Comparison of ENCODE assay signal across 23 cellular contexts in genomic region chr1:39613250-39613649, GRCh38. TPM values are rescaled to one million over a fixed set of nuclear protein-coding genes. Genes with fewer than 3 reads are reported as not detected.
DNase-seq lines count a peak whose midpoint lies in the region; ATAC-seq and TF ChIP-seq lines count a peak whose summit lies in the region.
"Had no signal": no experiment of that assay in that cellular context is flagged by ENCODE, and none has a peak within 500 bp of the region (broad histone marks: within the 10 kb centered on the region; RNA-seq: fewer than 3 reads in every experiment).

No MANE protein-coding gene starts in this region.

- POLR2A ChIA-PET in activated CD8-positive, alpha-beta T cell treated with anti-CD3 and anti-CD28 coated beads for 36 hours (lab: Charles Lee) = no interaction called here

- no peak overlapping the region for H2AK5ac ChIP-seq in mesenchymal stem cell (ENCODE audit: low read length, severe bottlenecking)

- no peak overlapping the region for H2BK5ac ChIP-seq in mesenchymal stem cell (ENCODE audit: low read depth, low read length, poor library complexity, severe bottlenecking)

- no peaks in the 10 kb centered on the region for H4K20me1 ChIP-seq in GM23248 (ENCODE audit: insufficient read depth)
- H4K20me1 ChIP-seq: BLaER1 had no signal

- no peak overlapping the region for H4K91ac ChIP-seq in mesenchymal stem cell (ENCODE audit: low read length)

- no peak overlapping the region for H2BK15ac ChIP-seq in mesenchymal stem cell (ENCODE audit: low read depth, poor library complexity, severe bottlenecking)

- no peak overlapping the region for H3K4me3 Mint-ChIP-seq in activated CD8-positive, alpha-beta T cell treated with anti-CD3 and anti-CD28 coated beads for 36 hours
- H3K4me3 Mint-ChIP-seq: CD4-positive, CD25-positive, alpha-beta regulatory T cell had no signal

- H3K4me2 ChIP-seq in GM23248 (ENCODE audit: unreplicated experiment) (no peak overlapping the region), mesenchymal stem cell (ENCODE audit: low read length, poor library complexity, severe bottlenecking) (no peak overlapping the region)
- H3K4me2 ChIP-seq: BLaER1 had no signal

- H3K27me3 Mint-ChIP-seq in activated CD8-positive, alpha-beta T cell treated with anti-CD3 and anti-CD28 coated beads for 36 hours = peaks cover 15% of the 10 kb centered on the region
- H3K27me3 Mint-ChIP-seq: CD4-positive, CD25-positive, alpha-beta regulatory T cell had no signal

- no peaks in the 10 kb centered on the region for H3K79me2 ChIP-seq in GM23248 (ENCODE audit: insufficient read depth)

- H3K27me3 ChIP-seq in GM23248 (replicated peaks; ENCODE audit: insufficient read depth) = no peaks in the 10 kb centered on the region
- H3K27me3 ChIP-seq in SJSA1 (replicated peaks) = no peaks in the 10 kb centered on the region
- H3K27me3 ChIP-seq in mesenchymal stem cell (ENCODE audit: control insufficient read depth in 1 of 2, insufficient read depth in 1 of 2, low read length in 2 of 2) = peaks cover 18 to 25% of the 10 kb centered on the region in 2 experiments
- H3K27me3 ChIP-seq: BLaER1, Peyer's patch had no signal

- DNase-seq in GM23248 = peak; percentile 15
- DNase-seq in SJSA1 (ENCODE audit: low read depth in 1 of 2, low spot score in 2 of 2) = peak in 1 of 2 experiments; percentile 77
- peak; percentile 20 for DNase-seq in dedifferentiated amniotic fluid mesenchymal stem cell (ENCODE audit: extremely low spot score)
- DNase-seq in mesenchymal stem cell = peak; percentile 58
- no peak for DNase-seq in activated CD8-positive, alpha-beta T cell treated with anti-CD3 and anti-CD28 coated beads for 36 hours
- DNase-seq: CD4-positive, CD25-positive, alpha-beta regulatory T cell; KG1; NCI-H1048; NCI-H1417; NCI-H1694 treated with DMSO at 0.1 percent for 48 hours; NCI-H2081; NCI-H226; NCI-H510A; NCI-H69; Peyer's patch; SHP77 treated with DMSO at 0.1 percent for 48 hours had no signal

- H3K36me3 ChIP-seq in GM23248 (ENCODE audit: low read depth) (no peaks in the 10 kb centered on the region), SJSA1 (0 out of 2 replicates have a peak, but pooled peaks cover 4% of the 10 kb centered on the region), mesenchymal stem cell (ENCODE audit: control insufficient read depth in 1 of 2, insufficient read depth in 2 of 2, low read depth in 1 of 2, low read length in 2 of 2) (no peaks in the 10 kb centered on the region)
- H3K36me3 ChIP-seq: BLaER1, Peyer's patch had no signal

- TF ChIP-seq CTCF in activated CD8-positive, alpha-beta T cell treated with anti-CD3 and anti-CD28 coated beads for 36 hours (IDR thresholded peaks at IDR 0.05) = no peak

- H3F3A ChIP-seq in GM23248 (ENCODE audit: insufficient read depth) = no peaks in the 10 kb centered on the region

- CTCF ChIA-PET in activated CD8-positive, alpha-beta T cell treated with anti-CD3 and anti-CD28 coated beads for 36 hours (lab: Charles Lee) = interaction anchor here (1.2 to 11.3 kb wide), 2 partner anchors 44 to 59 kb away, joined by 3 to 329 read pairs; partner anchors contain the start of gene NT5C1A

- H4K8ac ChIP-seq in mesenchymal stem cell (ENCODE audit: low read length) = no peak overlapping the region

- intact Hi-C loops in activated CD8-positive, alpha-beta T cell treated with anti-CD3 and anti-CD28 coated beads for 36 hours (cut with micrococcal nuclease) = no loop called here

- ATAC-seq in activated CD8-positive, alpha-beta T cell treated with anti-CD3 and anti-CD28 coated beads for 36 hours = no peak
- ATAC-seq in HG03469 (IDR thresholded peaks at IDR 0.05; ENCODE audit: unreplicated experiment) = no peak
- ATAC-seq in GM21526 (IDR thresholded peaks at IDR 0.05; ENCODE audit: low FRiP score, unreplicated experiment) = no peak

- no peak overlapping the region for H3K23ac ChIP-seq in mesenchymal stem cell (ENCODE audit: low read length in 2 of 2)

- H3K79me1 ChIP-seq in mesenchymal stem cell (replicated peaks; ENCODE audit: low read length, poor library complexity, severe bottlenecking) = no peaks in the 10 kb centered on the region

- H2BK12ac ChIP-seq in mesenchymal stem cell (ENCODE audit: low read length in 2 of 2) = no peak overlapping the region

- H3K4me1 ChIP-seq in GM23248 (ENCODE audit: insufficient read depth) (no peaks in the 10 kb centered on the region), SJSA1 (replicated peaks) (peaks cover 14% of the 10 kb centered on the region), mesenchymal stem cell (ENCODE audit: control insufficient read depth, insufficient read depth, low read depth, low read length) (peaks cover 8% of the 10 kb centered on the region)
- H3K4me1 ChIP-seq: BLaER1 had no signal

- H3K18ac ChIP-seq in mesenchymal stem cell (ENCODE audit: low read depth in 1 of 2, low read length in 2 of 2) = no peak overlapping the region

- H3K27ac ChIP-seq in GM23248 (no peak overlapping the region), SJSA1 (peak overlapping the region; percentile 35), mesenchymal stem cell (ENCODE audit: low read length, poor library complexity, severe bottlenecking) (no peak overlapping the region)
- H3K27ac ChIP-seq: BLaER1, Peyer's patch, SK-N-MC had no signal

- H3K4ac ChIP-seq in mesenchymal stem cell (ENCODE audit: low read depth in 1 of 2, low read length in 2 of 2) = no peak overlapping the region

- H3K36me3 Mint-ChIP-seq in activated CD8-positive, alpha-beta T cell treated with anti-CD3 and anti-CD28 coated beads for 36 hours (ENCODE audit: low read depth) = no peaks in the 10 kb centered on the region
- H3K36me3 Mint-ChIP-seq: CD4-positive, CD25-positive, alpha-beta regulatory T cell had no signal

- in situ Hi-C loops in GM23248 (cut with MboI) = no loop called here

- no peak overlapping the region for H3K14ac ChIP-seq in mesenchymal stem cell (ENCODE audit: low read length in 2 of 2)

- H2BK120ac ChIP-seq in mesenchymal stem cell (ENCODE audit: low read depth, low read length) = no peak overlapping the region

- H3K4me3 ChIP-seq in GM23248 (no peak overlapping the region), SJSA1 (no peak overlapping the region), mesenchymal stem cell (ENCODE audit: insufficient read depth in 1 of 2, low read depth in 1 of 2, low read length in 2 of 2) (no peak overlapping the region)
- H3K4me3 ChIP-seq: BLaER1, Peyer's patch, SK-N-MC had no signal

- no peak overlapping the region for H3K27ac Mint-ChIP-seq in activated CD8-positive, alpha-beta T cell treated with anti-CD3 and anti-CD28 coated beads for 36 hours
- H3K27ac Mint-ChIP-seq: CD4-positive, CD25-positive, alpha-beta regulatory T cell had no signal

- no peaks in the 10 kb centered on the region for H3K9me3 ChIP-seq in GM23248 (ENCODE audit: low read depth)
- no peaks in the 10 kb centered on the region for H3K9me3 ChIP-seq in SJSA1 (replicated peaks)
- no peaks in the 10 kb centered on the region for H3K9me3 ChIP-seq in mesenchymal stem cell (ENCODE audit: control insufficient read depth, low read length)
- H3K9me3 ChIP-seq: Peyer's patch had no signal

- H3K9me3 Mint-ChIP-seq in activated CD8-positive, alpha-beta T cell treated with anti-CD3 and anti-CD28 coated beads for 36 hours = no peaks in the 10 kb centered on the region

- no peaks in the 10 kb centered on the region for H3K4me1 Mint-ChIP-seq in activated CD8-positive, alpha-beta T cell treated with anti-CD3 and anti-CD28 coated beads for 36 hours (ENCODE audit: low read depth)

- H2AFZ ChIP-seq in GM23248 (no peak overlapping the region), mesenchymal stem cell (ENCODE audit: low read depth, low read length) (no peak overlapping the region)

- WGBS in GM23248 (ENCODE audit: low coverage in 1 of 2, low lambda C conversion rate in 2 of 2, missing lambda C conversion rate in 2 of 2), 2 experiments = 95 to 96% methylated on average over 6 of the region's 6 CpGs
- 94% methylated on average over 2 of the region's 6 CpGs for WGBS in mesenchymal stem cell

- H3K9me2 ChIP-seq in GM23248 (ENCODE audit: insufficient read depth) = no peaks in the 10 kb centered on the region

- no peak overlapping the region for H3K9ac ChIP-seq in GM23248
- H3K9ac ChIP-seq in mesenchymal stem cell (ENCODE audit: low read length) = no peak overlapping the region
- H3K9ac ChIP-seq: BLaER1 had no signal

RNA-seq across cellular contexts. Expression of gene HEYL, which starts 26.2 kb away (rescaled TPM):
- not detected in 2 replicates for total RNA-seq in GM23248 (2014; rRNA removed; shearing (Covaris generic))
- polyA plus RNA-seq in GM23248 (2016; fragmentation: Nextera tagmentation; extraction: Ambion mirVana) = not detected in 2 replicates
- total RNA-seq in SJSA1 (2014; rRNA removed; shearing (Covaris generic)) = 12.7 and 14.4 TPM in 2 replicates
- polyA plus RNA-seq in mesenchymal stem cell (2013, experiment 1 of 2) = 1.3 TPM
- polyA plus RNA-seq in mesenchymal stem cell (2013, experiment 2 of 2) = 1.3 TPM
- under 1 TPM in 1 of 2 experiments, not detected in 1; 0.07 TPM for total RNA-seq in activated CD8-positive, alpha-beta T cell treated with anti-CD3 and anti-CD28 coated beads for 36 hours
- total RNA-seq: A172, OCI-LY7 had no signal
- polyA plus RNA-seq: CD4-positive, CD25-positive, alpha-beta regulatory T cell had no signal

RNA-seq across cellular contexts. Expression of gene PABPC4, which starts 36.7 kb away (rescaled TPM):
- total RNA-seq in GM23248 (2014; rRNA removed; shearing (Covaris generic)) = 102 and 117 TPM in 2 replicates
- 92.9 and 94.8 TPM in 2 replicates for polyA plus RNA-seq in GM23248 (2016; fragmentation: Nextera tagmentation; extraction: Ambion mirVana)
- 93.2 and 99.1 TPM in 2 replicates for total RNA-seq in SJSA1 (2014; rRNA removed; shearing (Covaris generic))
- 162 TPM for polyA plus RNA-seq in mesenchymal stem cell (2013, experiment 1 of 2)
- polyA plus RNA-seq in mesenchymal stem cell (2013, experiment 2 of 2) = 158 TPM
- total RNA-seq in activated CD8-positive, alpha-beta T cell treated with anti-CD3 and anti-CD28 coated beads for 36 hours = 100 to 1,000 TPM; 365 to 372 TPM

RNA-seq across cellular contexts. Expression of gene NT5C1A, which starts 58.7 kb away (rescaled TPM):
- not detected in 2 replicates for total RNA-seq in GM23248 (2014; rRNA removed; shearing (Covaris generic))
- polyA plus RNA-seq in GM23248 (2016; fragmentation: Nextera tagmentation; extraction: Ambion mirVana) = not detected in 2 replicates
- total RNA-seq in SJSA1 (2014; rRNA removed; shearing (Covaris generic)) = not detected in 2 replicates
- polyA plus RNA-seq in mesenchymal stem cell (2013, experiment 1 of 2) = 0.12 TPM
- 0.25 TPM for polyA plus RNA-seq in mesenchymal stem cell (2013, experiment 2 of 2)
- total RNA-seq in activated CD8-positive, alpha-beta T cell treated with anti-CD3 and anti-CD28 coated beads for 36 hours = under 1 TPM in 1 of 2 experiments, not detected in 1; 0.25 TPM
- total RNA-seq: A172, G401, OCI-LY7, Peyer's patch had no signal

Comparison
In these comparisons a context has a peak if more than half of its experiments do, and no peak if none do; other contexts are left out.
1. RNA of gene HEYL, which starts 26.2 kb away (total RNA-seq): 12.7 to 14.4 TPM in SJSA1; 0.07 TPM in activated CD8-positive, alpha-beta T cell treated with anti-CD3 and anti-CD28 coated beads for 36 hours and not detected in GM23248; every median in the first group is over 10 times any median in the second.